8 cellular contexts compared by ENCODE assay signal in the genomic region with DNA sequence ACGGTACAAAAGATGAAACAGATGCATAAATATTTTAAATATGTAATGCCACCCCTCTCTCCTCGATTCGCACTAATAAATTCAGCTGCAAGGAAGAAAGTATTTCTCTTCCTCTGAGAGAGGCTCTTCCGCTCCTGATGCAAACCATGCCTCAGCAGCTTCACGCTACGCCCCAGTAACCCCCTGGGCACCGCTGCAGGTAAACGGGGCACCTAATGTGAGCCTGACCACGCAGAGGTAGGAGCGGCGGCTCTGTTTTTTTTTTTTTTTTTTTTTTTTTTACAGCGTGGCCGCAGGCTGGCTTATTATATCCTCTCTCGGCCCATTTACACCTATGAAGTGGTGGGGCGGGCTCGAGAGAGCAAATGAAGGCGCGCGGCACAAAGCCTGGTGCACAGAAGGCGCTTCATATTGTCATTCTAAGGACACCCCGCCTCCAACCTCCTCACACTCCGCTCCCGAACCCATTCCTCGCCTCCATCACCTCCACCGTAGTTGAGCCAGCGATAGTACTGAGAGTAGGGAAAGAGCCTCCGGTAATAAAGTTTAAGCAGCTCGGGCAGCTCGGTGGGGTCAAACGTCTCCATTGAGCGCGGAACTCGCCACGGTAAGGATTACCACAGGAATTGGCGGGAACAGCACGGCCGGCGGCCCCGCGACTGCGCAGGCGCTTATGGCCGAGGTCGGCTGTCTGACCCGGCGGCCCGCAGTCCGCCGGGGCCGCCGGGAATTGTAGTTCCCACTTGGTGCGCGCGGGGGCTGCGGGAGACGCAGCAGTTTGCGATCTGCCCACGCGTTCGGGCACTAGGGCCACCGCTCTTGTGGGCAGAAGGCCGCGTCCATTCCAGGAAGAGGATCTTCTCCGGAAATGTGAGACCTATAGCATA. TPM values are rescaled to one million over a fixed set of nuclear protein-coding genes. Genes with fewer than 3 reads are reported as not detected.
DNase-seq lines count a peak whose midpoint lies in the region; ATAC-seq and TF ChIP-seq lines count a peak whose summit lies in the region.

A gene (minus strand): TSS at position 612 of the 887 bp plus-strand sequence. CDS start 25 bp downstream, at position 587.

- peaks cover 2% of the 10 kb centered on the region; the same call in 1 of the 2 replicates for H3K36me3 ChIP-seq in SU-DHL-6 (ENCODE audit: low read length)
- H3K36me3 ChIP-seq in cardiac muscle cell = no peaks in the 10 kb centered on the region
- H3K36me3 ChIP-seq in trophoblast cell (ENCODE audit: control insufficient read depth in 1 of 2, insufficient read depth in 2 of 2, low read length in 2 of 2) = peaks cover 2 to 5% of the 10 kb centered on the region in 2 experiments
- peaks cover 0 to 20% (median 0%) of the 10 kb centered on the region in 3 donors for H3K36me3 ChIP-seq in tibial artery

- peak within 1 kb of the TSS; percentile 27 for H3K14ac ChIP-seq in trophoblast cell (ENCODE audit: low read length)

- DNase-seq in NCI-H1105 treated with DMSO at 0.1 percent for 48 hours (lab: John Stamatoyannopoulos, UW) (peak; percentile 77), cardiac muscle cell (ENCODE audit: low read depth in 1 of 2, low spot score in 1 of 2) (peak; percentile 86 to 90), trophoblast cell (peak; percentile 88 to 91), tibial artery (peak; percentile 70 to 88)

- peak within 1 kb of the TSS; percentile 45 for H4K91ac ChIP-seq in trophoblast cell (ENCODE audit: low read depth, low read length)

- peak within 1 kb of the TSS; percentile 76 for H3K4me3 ChIP-seq in GM12875 (ENCODE audit: low read depth, low read length)
- H3K4me3 ChIP-seq in SU-DHL-6 (ENCODE audit: insufficient read depth, low read length, poor library complexity, severe bottlenecking) = peak within 1 kb of the TSS; percentile 90
- H3K4me3 ChIP-seq in cardiac muscle cell = peak within 1 kb of the TSS; percentile 86
- H3K4me3 ChIP-seq in trophoblast cell (ENCODE audit: low read depth, low read length) = peak within 1 kb of the TSS; percentile 74
- peak within 1 kb of the TSS; percentile 69 to 70 for H3K4me3 ChIP-seq in tibial artery

- H2BK12ac ChIP-seq in trophoblast cell (ENCODE audit: low read length) = no peak within 1 kb of the TSS

- peak within 1 kb of the TSS; percentile 99 for H3K27ac Mint-ChIP-seq in activated naive CD8-positive, alpha-beta T cell

- peak; percentile 78 for ATAC-seq in HG02678 (IDR thresholded peaks at IDR 0.05; ENCODE audit: unreplicated experiment)

- H3K36me3 Mint-ChIP-seq in activated naive CD8-positive, alpha-beta T cell = peaks cover 12% of the 10 kb centered on the region

- no peak within 1 kb of the TSS for H2AK5ac ChIP-seq in trophoblast cell (ENCODE audit: low read length)

- peak within 1 kb of the TSS; percentile 93 for H3K27ac ChIP-seq in SU-DHL-6 (ENCODE audit: low read depth, low read length)
- H3K27ac ChIP-seq in cardiac muscle cell = no peak within 1 kb of the TSS
- H3K27ac ChIP-seq in trophoblast cell (ENCODE audit: low read depth, low read length) = peak within 1 kb of the TSS; percentile 29
- peak within 1 kb of the TSS; percentile 2 to 45 for H3K27ac ChIP-seq in tibial artery

- no peaks in the 10 kb centered on the region for H4K20me1 ChIP-seq in SU-DHL-6 (ENCODE audit: low read depth, low read length)

- peaks cover 5% of the 10 kb centered on the region for H3K79me1 ChIP-seq in trophoblast cell (ENCODE audit: low read length)

- H3K4me1 Mint-ChIP-seq in activated naive CD8-positive, alpha-beta T cell (ENCODE audit: low read depth) = peaks cover 32% of the 10 kb centered on the region

- no peaks in the 10 kb centered on the region for H3K4me1 ChIP-seq in cardiac muscle cell (ENCODE audit: low read depth)
- no peaks in the 10 kb centered on the region for H3K4me1 ChIP-seq in trophoblast cell (ENCODE audit: control insufficient read depth in 1 of 2, insufficient read depth in 2 of 2, low read length in 2 of 2)
- peaks cover 0 to 8% (median 3%) of the 10 kb centered on the region in 4 donors for H3K4me1 ChIP-seq in tibial artery

- H2AFZ ChIP-seq in SU-DHL-6 (ENCODE audit: low read depth, low read length, severe bottlenecking) = peak within 1 kb of the TSS; percentile 70
- H2AFZ ChIP-seq in trophoblast cell (ENCODE audit: insufficient read depth, low read length, poor library complexity) = peak within 1 kb of the TSS; percentile 95

- no peak within 1 kb of the TSS for H3K23ac ChIP-seq in trophoblast cell (ENCODE audit: low read length)

- H3K9me3 ChIP-seq in SU-DHL-6 (ENCODE audit: insufficient read depth, low read length) (no peaks in the 10 kb centered on the region), cardiac muscle cell (ENCODE audit: low read depth) (no peaks in the 10 kb centered on the region), trophoblast cell (ENCODE audit: insufficient read depth, low read depth, low read length) (no peaks in the 10 kb centered on the region), tibial artery (no peaks in the 10 kb centered on the region)

- H4K8ac ChIP-seq in trophoblast cell (ENCODE audit: low read depth, low read length) = peak within 1 kb of the TSS; percentile 74

- TF ChIP-seq CTCF in GM12875 (IDR thresholded peaks at IDR 0.05; ENCODE audit: borderline replicate concordance, insufficient read depth, low read depth, low read length) (no peak), SU-DHL-6 (IDR thresholded peaks at IDR 0.05; ENCODE audit: insufficient read depth, low read length, poor library complexity, severe bottlenecking) (no peak), cardiac muscle cell (IDR thresholded peaks at IDR 0.05; ENCODE audit: low read depth, low read length) (no peak), tibial artery (IDR thresholded peaks at IDR 0.05) (peak; percentile 16 to 38)

- no peaks in the 10 kb centered on the region for H3K27me3 Mint-ChIP-seq in activated naive CD8-positive, alpha-beta T cell

- H2BK120ac ChIP-seq in trophoblast cell (ENCODE audit: insufficient read depth, low read length, poor library complexity) = peak within 1 kb of the TSS; percentile 78

- H3K9ac ChIP-seq in SU-DHL-6 (ENCODE audit: low read length) (peak within 1 kb of the TSS; percentile 82), trophoblast cell (ENCODE audit: low read length) (peak within 1 kb of the TSS; percentile 25)

- H3K4me2 ChIP-seq in SU-DHL-6 (ENCODE audit: low read depth, low read length, poor library complexity, severe bottlenecking) = peak within 1 kb of the TSS; percentile 96
- H3K4me2 ChIP-seq in trophoblast cell (ENCODE audit: low read length) = peak within 1 kb of the TSS; percentile 89

- no peaks in the 10 kb centered on the region for H3K9me3 Mint-ChIP-seq in activated naive CD8-positive, alpha-beta T cell (ENCODE audit: low read depth)

- no peaks in the 10 kb centered on the region for H3K27me3 ChIP-seq in SU-DHL-6 (ENCODE audit: low read length)
- no peaks in the 10 kb centered on the region for H3K27me3 ChIP-seq in cardiac muscle cell
- no peaks in the 10 kb centered on the region for H3K27me3 ChIP-seq in trophoblast cell (ENCODE audit: insufficient read depth, low read length)
- H3K27me3 ChIP-seq in tibial artery = no peaks in the 10 kb centered on the region

- H3K79me2 ChIP-seq in SU-DHL-6 (ENCODE audit: insufficient read depth, low read length) = peaks cover 22% of the 10 kb centered on the region
- peaks cover 3% of the 10 kb centered on the region for H3K79me2 ChIP-seq in trophoblast cell (ENCODE audit: control insufficient read depth, insufficient read depth, low read length, poor library complexity)

- peaks cover 30% of the 10 kb centered on the region for H3F3A ChIP-seq in SU-DHL-6 (ENCODE audit: insufficient read depth)

- peak within 1 kb of the TSS; percentile 51 for H3K18ac ChIP-seq in trophoblast cell (ENCODE audit: low read length)

- H3K9me2 ChIP-seq in SU-DHL-6 (replicated peaks; ENCODE audit: insufficient read depth, low read length) = no peaks in the 10 kb centered on the region

- H3K4ac ChIP-seq in trophoblast cell (ENCODE audit: low read depth, low read length) = no peak within 1 kb of the TSS

- peak within 1 kb of the TSS; percentile 45 for H2BK5ac ChIP-seq in trophoblast cell (ENCODE audit: low read depth, low read length, poor library complexity)

- WGBS in trophoblast cell (ENCODE audit: extremely low coverage, insufficient coverage, insufficient read length) = no CpG with 5 or more reads among the region's 64 CpGs

- peak within 1 kb of the TSS; percentile 98 for H3K4me3 Mint-ChIP-seq in activated naive CD8-positive, alpha-beta T cell

- H4K12ac ChIP-seq in trophoblast cell (ENCODE audit: low read depth, low read length) = peak within 1 kb of the TSS; percentile 74

- intact Hi-C loops in tibial artery (cut with DNase I; ENCODE audit: low total_unique reads) = no loop called here

RNA-seq across cellular contexts. Expression of the gene that starts here (rescaled TPM):
- 6.0 and 9.9 TPM in 2 replicates for total RNA-seq in cardiac muscle cell
- polyA plus RNA-seq in cardiac muscle cell = 15.4 and 17.8 TPM in 2 replicates
- 12.5 and 13.4 TPM in 2 replicates for polyA plus RNA-seq in trophoblast cell (2013)

Comparison
In these comparisons a context has a peak if more than half of its experiments do, and no peak if none do; other contexts are left out.
1. CTCF ChIP-seq: peak in tibial artery (2 of 2); none in GM12875 (single experiment), SU-DHL-6 (single experiment) and cardiac muscle cell (single experiment).
2. Peak in every context shown above with its lines, with median percentiles within 50 percentile points of each other: H3K4me3 ChIP-seq and DNase-seq.